In the genomic region with DNA sequence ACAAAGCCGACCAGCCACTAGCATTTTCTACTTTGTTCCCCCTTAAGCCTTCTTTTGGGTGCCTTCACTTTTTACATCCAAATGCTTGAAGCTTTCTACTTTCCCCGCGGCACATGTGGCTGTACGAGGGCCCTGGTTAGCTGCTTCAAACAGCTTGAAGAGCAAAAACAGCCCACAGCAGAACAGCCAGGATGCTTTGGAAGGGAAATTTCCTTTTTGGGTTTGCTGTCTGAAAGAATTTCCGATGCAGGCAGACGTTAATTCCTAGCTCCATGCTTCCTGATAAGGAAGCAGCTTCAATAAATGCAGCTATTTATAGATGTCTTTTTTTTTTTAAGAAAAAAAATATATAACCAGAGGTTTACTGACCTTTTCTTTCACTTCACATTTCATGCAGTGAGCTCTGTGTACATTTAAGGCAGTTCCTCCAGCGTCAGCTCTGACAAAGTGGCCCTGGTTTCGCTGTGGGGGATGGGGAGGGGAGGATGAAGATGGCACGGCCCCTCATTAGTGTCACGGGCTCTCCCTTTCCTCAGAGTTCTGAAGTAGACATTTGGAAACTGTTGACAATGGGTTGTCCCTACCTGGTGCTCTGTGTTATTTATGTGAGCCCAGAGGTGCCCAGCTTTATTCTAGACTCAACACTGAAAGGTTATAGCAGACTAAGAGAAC, we compare ENCODE assay signal across 9 cellular contexts.
DNase-seq lines count a peak whose midpoint lies in the region; ATAC-seq and TF ChIP-seq lines count a peak whose summit lies in the region.
"Had no signal": no experiment of that assay in that cellular context is flagged by ENCODE, and none has a peak within 500 bp of the region (broad histone marks: within the 10 kb centered on the region; RNA-seq: fewer than 3 reads in every experiment).

No MANE protein-coding gene starts in this region.

- H3K4me1 ChIP-seq in esophagus muscularis mucosa (peaks cover 60 to 93% (median 92%) of the 10 kb centered on the region in 4 donors), gastrocnemius medialis (peaks cover 35 to 51% of the 10 kb centered on the region in 2 donors)

- H3K4me3 ChIP-seq in esophagus muscularis mucosa (no peak overlapping the region), gastrocnemius medialis (no peak overlapping the region)

- TF ChIP-seq CTCF in esophagus muscularis mucosa (IDR thresholded peaks at IDR 0.05), result no peak
- no peak for TF ChIP-seq CTCF in gastrocnemius medialis (IDR thresholded peaks at IDR 0.05 in 4 of 5, conservative IDR thresholded peaks at IDR 0.05 in 1 of 5)

- H3K9me3 ChIP-seq in esophagus muscularis mucosa, result no peaks in the 10 kb centered on the region
- H3K9me3 ChIP-seq in gastrocnemius medialis, result no peaks in the 10 kb centered on the region

- no peak for TF ChIP-seq POLR2A in esophagus muscularis mucosa (IDR thresholded peaks at IDR 0.05; ENCODE audit: low read depth)
- TF ChIP-seq POLR2A in gastrocnemius medialis (IDR thresholded peaks at IDR 0.05), result no peak

- H3K27ac ChIP-seq in esophagus muscularis mucosa (replicated peaks in 1 of 4) (peak overlapping the region; percentile 88 to 94 (median 92)), gastrocnemius medialis (peak overlapping the region; percentile 58 to 73 (median 67))

- TF ChIP-seq EP300 in esophagus muscularis mucosa (IDR thresholded peaks at IDR 0.05), result peak; percentile 16

- 30% methylated on average over 10 of the region's 10 CpGs for WGBS in esophagus muscularis mucosa

- DNase-seq in esophagus muscularis mucosa (ENCODE audit: extremely low spot score) (no peak), gastrocnemius medialis (no peak), NCI-H128 (lab: John Stamatoyannopoulos, UW; ENCODE audit: unreplicated experiment) (no peak), NCI-H1436 treated with DMSO at 0.1 percent for 48 hours (lab: John Stamatoyannopoulos, UW) (no peak), SKM-1 (lab: John Stamatoyannopoulos, UW; ENCODE audit: unreplicated experiment) (no peak), dedifferentiated amniotic fluid mesenchymal stem cell (ENCODE audit: extremely low spot score) (no peak)
- DNase-seq: activated CD4-positive, alpha-beta T cell treated with anti-CD3 and anti-CD28 coated beads for 1 hour had no signal

- no peaks in the 10 kb centered on the region for H3K27me3 ChIP-seq in esophagus muscularis mucosa
- H3K27me3 ChIP-seq in gastrocnemius medialis, result no peaks in the 10 kb centered on the region

- H3K36me3 ChIP-seq in esophagus muscularis mucosa (no peaks in the 10 kb centered on the region), gastrocnemius medialis (no peaks in the 10 kb centered on the region)

- in situ Hi-C loops in gastrocnemius medialis (cut with MboI; ENCODE audit: low sequenced_read_pairs in 4 of 4), result no loop called here

- intact Hi-C loops in esophagus muscularis mucosa (cut with DNase I), result no loop called here
- intact Hi-C loops in gastrocnemius medialis (cut with DNase I; ENCODE audit: low total_unique reads), result loop anchor here (2.0 to 5.0 kb wide), 2 partner anchors 20 to 38 kb away; no protein-coding TSS in a partner anchor

- ATAC-seq in GM18873 (IDR thresholded peaks at IDR 0.05; ENCODE audit: low FRiP score, unreplicated experiment) (peak; percentile 40), HG03442 (IDR thresholded peaks at IDR 0.05; ENCODE audit: unreplicated experiment) (peak; percentile 26), gastrocnemius medialis (no peak)

Comparison
In these comparisons a context has a peak if more than half of its experiments do, and no peak if none do; other contexts are left out.
1. ATAC-seq: peak in GM18873 (single experiment) and HG03442 (single experiment); none in gastrocnemius medialis (0 of 2).